ENCODE assay signal across 1 cellular context in the genomic region with DNA sequence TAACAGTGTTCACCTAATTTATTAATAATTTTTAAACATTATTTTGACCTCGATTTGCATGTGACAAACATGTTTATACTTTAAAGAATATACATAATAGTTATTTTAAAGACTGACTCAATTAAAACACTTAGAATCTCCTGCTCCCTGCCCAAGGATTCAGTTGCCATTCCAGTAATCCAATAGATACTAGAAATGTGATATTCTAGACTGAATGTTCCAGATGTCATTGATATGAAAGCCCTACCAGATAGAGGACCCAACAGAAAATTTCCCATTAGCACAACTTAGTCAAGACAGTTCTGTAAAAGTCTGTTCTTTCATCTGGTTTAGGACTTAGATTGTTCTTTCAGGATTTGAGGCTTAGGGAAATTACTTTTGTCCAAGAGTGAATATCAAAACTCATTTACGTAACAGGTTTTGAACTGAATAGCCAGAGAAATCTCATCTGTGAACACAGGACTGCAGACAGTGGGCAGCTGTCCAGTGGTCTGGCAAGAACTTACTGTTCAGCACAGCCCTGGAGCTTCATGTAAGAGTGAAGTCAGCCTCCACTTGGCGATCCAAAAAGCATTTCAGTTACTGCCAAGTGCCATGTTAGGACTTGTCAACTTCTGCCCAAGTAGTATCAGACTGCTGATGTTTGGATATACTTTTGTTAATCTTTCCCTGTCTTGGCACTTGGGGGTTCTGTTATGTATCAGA.
TF ChIP-seq lines count a peak whose summit lies in the region.

No MANE protein-coding gene starts in this region.

TF ChIP-seq in SK-N-SH treated with all-trans-retinoic acid at 6 μM for 48 hours, 23 proteins besides CTCF, POLR2A, EP300 and RAD21 (continued from another document):
- TF ChIP-seq POU6F1 (CRISPR knock-in tag; IDR thresholded peaks at IDR 0.05; ENCODE audit: borderline replicate concordance, low read depth) (no peak), SNAI2 (CRISPR knock-in tag; IDR thresholded peaks at IDR 0.05) (no peak)
